27 cellular contexts compared by ENCODE assay signal in the genomic region with DNA sequence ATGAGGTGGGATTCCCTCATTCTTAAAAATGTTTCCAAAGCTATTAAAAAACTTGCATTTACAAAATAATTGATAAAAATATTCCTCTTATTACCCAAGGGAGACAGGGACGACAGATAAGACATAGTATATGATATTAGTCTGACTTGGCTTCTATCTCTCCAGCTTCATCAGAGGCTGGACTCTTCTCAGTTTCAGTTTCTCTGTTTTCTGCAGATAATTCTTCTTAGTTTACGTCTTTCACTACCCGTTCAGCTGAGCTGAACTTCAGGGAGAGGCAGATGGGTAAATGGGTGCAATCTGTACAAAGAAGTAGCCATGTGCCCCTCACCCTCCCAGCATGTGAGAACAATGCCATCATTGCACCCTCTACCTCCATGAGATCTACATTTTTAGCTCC.
"Had no signal": no experiment of that assay in that cellular context is flagged by ENCODE, and none has a peak within 500 bp of the region (broad histone marks: within the 10 kb centered on the region; RNA-seq: fewer than 3 reads in every experiment).

No MANE protein-coding gene starts in this region.

- H3K4me3 Mint-ChIP-seq: activated CD4-positive, alpha-beta memory T cell treated with anti-CD3 and anti-CD28 coated beads for 36 hours; activated naive CD4-positive, alpha-beta T cell treated with anti-CD3 and anti-CD28 coated beads, Interleukin-2, amount 10 ng/mL, durations not matched to agents 7 days and 5 days; activated T-cell treated with anti-CD3 and anti-CD28 coated beads, Interleukin-2, amount 50 U/mL, for 72 hours; immature natural killer cell; natural killer cell treated with Interleukin-12 subunit alpha and Interleukin-12 subunit beta and Interleukin-15 and Interleukin-18, amount 100 ng/mL, for 72 hours; stimulated activated effector memory CD8-positive, alpha-beta T cell treated with anti-CD3 and anti-CD28 coated beads, Interleukin-12 subunit alpha, Interleukin-12 subunit beta, amount 100 ng/mL, for 72 hours; stimulated activated naive CD8-positive, alpha-beta T cell treated with anti-CD3 and anti-CD28 coated beads, Interleukin-15, amount 100 ng/mL, for 72 hours; T-helper 1 cell treated with Interleukin-12 subunit alpha and Interleukin-12 subunit beta and Interleukin-4 antibody, amounts not matched to agents 30 μg/mL and 1 μg/mL, for 36 hours had no signal

- H3K27me3 ChIP-seq: hepatocyte, neutrophil, suprapubic skin, tibial nerve had no signal

- H3K9me3 ChIP-seq: left ventricle myocardium inferior, neutrophil, pancreas, psoas muscle, suprapubic skin, tibial nerve had no signal

- H3K36me3 Mint-ChIP-seq: activated CD4-positive, alpha-beta memory T cell treated with anti-CD3 and anti-CD28 coated beads for 36 hours; activated naive CD4-positive, alpha-beta T cell treated with anti-CD3 and anti-CD28 coated beads, Interleukin-2, amount 10 ng/mL, durations not matched to agents 7 days and 5 days; immature natural killer cell; stimulated activated effector memory CD8-positive, alpha-beta T cell treated with anti-CD3 and anti-CD28 coated beads, Interleukin-12 subunit alpha, Interleukin-12 subunit beta, amount 100 ng/mL, for 72 hours had no signal

- ATAC-seq: activated T-cell treated with anti-CD3 and anti-CD28 coated beads, Interleukin-2, amount 50 U/mL, for 72 hours; natural killer cell treated with Interleukin-12 subunit alpha and Interleukin-12 subunit beta and Interleukin-15 and Interleukin-18, amount 100 ng/mL, for 72 hours; pancreas; psoas muscle; right cardiac atrium; stimulated activated effector memory CD8-positive, alpha-beta T cell treated with anti-CD3 and anti-CD28 coated beads, Interleukin-12 subunit alpha, Interleukin-12 subunit beta, amount 100 ng/mL, for 72 hours; stimulated activated naive CD8-positive, alpha-beta T cell treated with anti-CD3 and anti-CD28 coated beads, Interleukin-15, amount 100 ng/mL, for 72 hours had no signal

- H3K27ac ChIP-seq: hepatocyte, left ventricle myocardium inferior, neutrophil, pancreas, psoas muscle, suprapubic skin, tibial nerve had no signal

- DNase-seq: activated CD4-positive, alpha-beta memory T cell treated with anti-CD3 and anti-CD28 coated beads for 36 hours; activated CD4-positive, alpha-beta T cell treated with anti-CD3 and anti-CD28 coated beads for 48 hours; activated CD4-positive, CD25-positive, alpha-beta regulatory T cell; activated effector memory CD4-positive, alpha-beta T cell treated with anti-CD3 and anti-CD28 coated beads, Interleukin-2, amount 50 U/mL, for 16 hours; activated naive CD4-positive, alpha-beta T cell treated with anti-CD3 and anti-CD28 coated beads, Interleukin-2, amount 10 ng/mL, durations not matched to agents 7 days and 5 days; activated T-cell treated with anti-CD3 and anti-CD28 coated beads, Interleukin-2, amount 50 U/mL, for 72 hours; cerebellar nuclear complex; cortex of kidney; erythroblast; glutamatergic neuron; immature natural killer cell; kidney glomerular epithelial cell; left ventricle myocardium inferior; mammary epithelial cell; pancreas; psoas muscle; right cardiac atrium; stimulated activated CD4-positive, alpha-beta T cell treated with anti-CD3 and anti-CD28 coated beads, Interleukin-1b, Interleukin-23, amount 100 ng/mL, for 48 hours; stimulated activated naive CD8-positive, alpha-beta T cell treated with anti-CD3 and anti-CD28 coated beads, Interleukin-15, amount 100 ng/mL, for 72 hours; T1000 had no signal

- H3K27ac Mint-ChIP-seq: activated CD4-positive, alpha-beta memory T cell treated with anti-CD3 and anti-CD28 coated beads for 36 hours; activated naive CD4-positive, alpha-beta T cell treated with anti-CD3 and anti-CD28 coated beads, Interleukin-2, amount 10 ng/mL, durations not matched to agents 7 days and 5 days; activated T-cell treated with anti-CD3 and anti-CD28 coated beads, Interleukin-2, amount 50 U/mL, for 72 hours; immature natural killer cell; natural killer cell treated with Interleukin-12 subunit alpha and Interleukin-12 subunit beta and Interleukin-15 and Interleukin-18, amount 100 ng/mL, for 72 hours; stimulated activated effector memory CD8-positive, alpha-beta T cell treated with anti-CD3 and anti-CD28 coated beads, Interleukin-12 subunit alpha, Interleukin-12 subunit beta, amount 100 ng/mL, for 72 hours; stimulated activated naive CD8-positive, alpha-beta T cell treated with anti-CD3 and anti-CD28 coated beads, Interleukin-15, amount 100 ng/mL, for 72 hours; T-helper 1 cell treated with Interleukin-12 subunit alpha and Interleukin-12 subunit beta and Interleukin-4 antibody, amounts not matched to agents 30 μg/mL and 1 μg/mL, for 36 hours had no signal

- H3K27me3 Mint-ChIP-seq: activated CD4-positive, alpha-beta memory T cell treated with anti-CD3 and anti-CD28 coated beads for 36 hours; activated naive CD4-positive, alpha-beta T cell treated with anti-CD3 and anti-CD28 coated beads, Interleukin-2, amount 10 ng/mL, durations not matched to agents 7 days and 5 days; natural killer cell treated with Interleukin-12 subunit alpha and Interleukin-12 subunit beta and Interleukin-15 and Interleukin-18, amount 100 ng/mL, for 72 hours; stimulated activated naive CD8-positive, alpha-beta T cell treated with anti-CD3 and anti-CD28 coated beads, Interleukin-15, amount 100 ng/mL, for 72 hours had no signal

- H3K36me3 ChIP-seq: left ventricle myocardium inferior, neutrophil, pancreas, suprapubic skin, tibial nerve had no signal

- H3K4me3 ChIP-seq: hepatocyte, left ventricle myocardium inferior, pancreas, psoas muscle, suprapubic skin, tibial nerve had no signal

- H3K4me1 Mint-ChIP-seq: activated naive CD4-positive, alpha-beta T cell treated with anti-CD3 and anti-CD28 coated beads, Interleukin-2, amount 10 ng/mL, durations not matched to agents 7 days and 5 days; immature natural killer cell; stimulated activated effector memory CD8-positive, alpha-beta T cell treated with anti-CD3 and anti-CD28 coated beads, Interleukin-12 subunit alpha, Interleukin-12 subunit beta, amount 100 ng/mL, for 72 hours; stimulated activated naive CD8-positive, alpha-beta T cell treated with anti-CD3 and anti-CD28 coated beads, Interleukin-15, amount 100 ng/mL, for 72 hours had no signal

- H3K4me1 ChIP-seq: left ventricle myocardium inferior, pancreas, psoas muscle, suprapubic skin, tibial nerve had no signal
